ENCODE assay signal across 1 cellular context in genomic region chr7:140645166-140645565, GRCh38.
TF ChIP-seq lines count a peak whose summit lies in the region.

No MANE protein-coding gene starts in this region.

TF ChIP-seq in HEK293T, 16 proteins besides CTCF, POLR2A, EP300 and RAD21 (continued from another document):
- TF ChIP-seq PKNOX1 (IDR thresholded peaks at IDR 0.05) (no peak), ARNT (IDR thresholded peaks at IDR 0.05) (no peak), FOXM1 (IDR thresholded peaks at IDR 0.05; ENCODE audit: borderline replicate concordance) (no peak), BHLHE40 (IDR thresholded peaks at IDR 0.05; ENCODE audit: borderline replicate concordance) (no peak), LEF1 (IDR thresholded peaks at IDR 0.05; ENCODE audit: borderline replicate concordance) (no peak)
